Comparison of ENCODE assay signal across 11 cellular contexts in the genomic region with DNA sequence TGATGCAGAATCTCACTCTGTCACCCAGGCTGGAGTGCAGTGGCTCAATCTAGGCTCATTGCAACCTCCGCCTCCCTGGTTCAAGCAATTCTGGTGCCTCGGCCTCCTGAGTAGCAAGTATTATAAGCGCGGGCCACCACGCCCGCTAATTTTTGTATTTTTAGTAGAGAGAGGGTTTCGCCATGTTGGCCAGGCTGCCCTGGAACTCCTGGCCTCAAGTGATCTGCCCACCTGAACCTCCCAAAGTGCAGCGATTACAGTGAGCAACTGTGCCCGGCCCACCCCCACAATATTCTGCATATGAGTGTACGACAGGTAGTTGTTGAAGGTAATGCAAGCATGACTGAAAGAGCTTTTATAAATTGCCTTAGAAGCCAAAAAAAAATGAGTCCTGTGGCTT. TPM values are rescaled to one million over a fixed set of nuclear protein-coding genes. Genes with fewer than 3 reads are reported as not detected.
DNase-seq lines count a peak whose midpoint lies in the region; ATAC-seq and TF ChIP-seq lines count a peak whose summit lies in the region.
"Had no signal": no experiment of that assay in that cellular context is flagged by ENCODE, and none has a peak within 500 bp of the region (broad histone marks: within the 10 kb centered on the region; RNA-seq: fewer than 3 reads in every experiment).

No MANE protein-coding gene starts in this region.

- no peaks in the 10 kb centered on the region for H3F3A ChIP-seq in smooth muscle cell (ENCODE audit: low read depth)

- H3K4me3 ChIP-seq in left ventricle myocardium inferior, result peak overlapping the region; percentile 92
- peak overlapping the region; percentile 77 for H3K4me3 ChIP-seq in SJCRH30
- H3K4me3 ChIP-seq in epithelial cell of proximal tubule (ENCODE audit: low read depth, low read length), result peak overlapping the region; percentile 86
- H3K4me3 ChIP-seq in smooth muscle cell, result peak overlapping the region; percentile 80

- TF ChIP-seq CTCF in left ventricle myocardium inferior (IDR thresholded peaks at IDR 0.05; ENCODE audit: borderline replicate concordance) (no peak), epithelial cell of proximal tubule (conservative IDR thresholded peaks at IDR 0.05; ENCODE audit: low read depth, low read length) (no peak), smooth muscle cell (IDR thresholded peaks at IDR 0.05; ENCODE audit: borderline replicate concordance, insufficient read depth, poor library complexity, severe bottlenecking) (no peak)

- H3K4me1 ChIP-seq in left ventricle myocardium inferior (peaks cover 38% of the 10 kb centered on the region), SJCRH30 (peaks cover 8% of the 10 kb centered on the region), smooth muscle cell (ENCODE audit: low read depth) (peaks cover 9% of the 10 kb centered on the region)

- ATAC-seq in left ventricle myocardium superior (no peak), HG03095 (IDR thresholded peaks at IDR 0.05; ENCODE audit: unreplicated experiment) (no peak), GM21529 (IDR thresholded peaks at IDR 0.05; ENCODE audit: unreplicated experiment) (no peak)

- no peak overlapping the region for H3K9ac ChIP-seq in smooth muscle cell (ENCODE audit: low read depth)

- peak overlapping the region; percentile 95 for H3K4me2 ChIP-seq in smooth muscle cell

- WGBS in smooth muscle cell (ENCODE audit: low lambda C conversion rate), result 96% methylated on average over 10 of the region's 10 CpGs

- no peak for DNase-seq in left ventricle myocardium inferior
- DNase-seq in left ventricle myocardium superior, result no peak
- DNase-seq in SJCRH30, result no peak
- no peak for DNase-seq in epithelial cell of proximal tubule (ENCODE audit: low read depth)
- DNase-seq in smooth muscle cell (lab: John Stamatoyannopoulos, UW; ENCODE audit: unreplicated experiment), result no peak
- DNase-seq in activated T-cell treated with anti-CD3 and anti-CD28 coated beads for 4 hours, result no peak
- DNase-seq: activated effector memory CD4-positive, alpha-beta T cell treated with anti-CD3 and anti-CD28 coated beads, Interleukin-2, amount 50 U/mL, for 16 hours; DMS 273 treated with DMSO at 0.1 percent for 48 hours; NCI-H1092 had no signal

- H3K27me3 ChIP-seq in left ventricle myocardium inferior (ENCODE audit: low read depth), result no peaks in the 10 kb centered on the region
- no peaks in the 10 kb centered on the region for H3K27me3 ChIP-seq in SJCRH30
- no peaks in the 10 kb centered on the region for H3K27me3 ChIP-seq in smooth muscle cell (ENCODE audit: low read depth)

- peaks cover 6% of the 10 kb centered on the region for H4K20me1 ChIP-seq in smooth muscle cell (ENCODE audit: low read depth)

- H3K36me3 ChIP-seq in left ventricle myocardium inferior (peaks cover 2% of the 10 kb centered on the region), SJCRH30 (peaks cover 44% of the 10 kb centered on the region), smooth muscle cell (ENCODE audit: low read depth) (no peaks in the 10 kb centered on the region)

- intact Hi-C loops in left ventricle myocardium inferior (cut with micrococcal nuclease) (no loop called here), left ventricle myocardium superior (cut with micrococcal nuclease) (no loop called here)

- no peak overlapping the region for H2AFZ ChIP-seq in smooth muscle cell (ENCODE audit: low read depth)

- H3K27ac ChIP-seq in left ventricle myocardium inferior (replicated peaks) (no peak overlapping the region), SJCRH30 (no peak overlapping the region), smooth muscle cell (ENCODE audit: low read depth) (no peak overlapping the region)

- no peaks in the 10 kb centered on the region for H3K9me3 ChIP-seq in left ventricle myocardium inferior (replicated peaks)
- H3K9me3 ChIP-seq in SJCRH30 (replicated peaks), result no peaks in the 10 kb centered on the region
- H3K9me3 ChIP-seq in smooth muscle cell (replicated peaks; ENCODE audit: low read depth), result no peaks in the 10 kb centered on the region

- peaks cover 56% of the 10 kb centered on the region for H3K79me2 ChIP-seq in smooth muscle cell (ENCODE audit: low read depth)

RNA-seq across cellular contexts. Expression of gene WDR75, which starts 1.2 kb away (rescaled TPM):
- total RNA-seq in left ventricle myocardium inferior (17.0 TPM), left ventricle myocardium superior (15.1 TPM), epithelial cell of proximal tubule (33.6 and 50.5 TPM in 2 replicates), smooth muscle cell (63.0 and 67.4 TPM in 2 replicates)
- 257 and 288 TPM in 2 replicates for total RNA-seq in SJCRH30 (2014; rRNA removed; shearing (Covaris generic))
- polyA plus RNA-seq in smooth muscle cell, result 22.7 and 28.4 TPM in 2 replicates
